In the genomic region with DNA sequence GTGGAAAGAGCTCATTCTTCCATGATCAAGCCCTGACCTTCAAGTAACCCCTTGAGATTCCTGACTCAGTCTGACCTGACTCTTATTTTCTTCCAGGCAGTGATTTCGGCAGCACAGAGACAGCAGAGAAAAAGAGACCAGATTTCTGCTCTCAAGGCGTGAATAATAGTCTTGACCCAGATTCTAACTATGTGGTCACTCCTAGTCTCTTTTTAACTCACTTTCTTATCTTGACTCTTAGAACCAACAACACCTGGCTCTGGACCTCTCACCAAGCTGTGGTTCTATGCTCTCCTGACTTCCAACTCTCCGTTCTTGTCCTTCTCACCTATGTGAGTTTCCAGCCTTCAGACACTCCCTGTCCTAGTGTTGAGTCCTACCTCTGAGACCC, we compare ENCODE assay signal across 17 cellular contexts. TPM values are rescaled to one million over a fixed set of nuclear protein-coding genes. Genes with fewer than 3 reads are reported as not detected.
DNase-seq lines count a peak whose midpoint lies in the region; ATAC-seq, FAIRE-seq and TF ChIP-seq lines count a peak whose summit lies in the region.
"Had no signal": no experiment of that assay in that cellular context is flagged by ENCODE, and none has a peak within 500 bp of the region (broad histone marks: within the 10 kb centered on the region; RNA-seq: fewer than 3 reads in every experiment).

No MANE protein-coding gene starts in this region.

- H3K36me3 Mint-ChIP-seq in naive B cell (no peaks in the 10 kb centered on the region), Calu3 (ENCODE audit: insufficient read depth, unreplicated experiment) (no peaks in the 10 kb centered on the region)

- no peak overlapping the region for H3K9ac ChIP-seq in adipocyte (ENCODE audit: low read length)

- in situ Hi-C loops in gastrocnemius medialis (cut with MboI; ENCODE audit: low sequenced_read_pairs in 4 of 4): no loop called here

- H3K36me3 ChIP-seq in adipocyte (ENCODE audit: control insufficient read depth, insufficient read depth, low read length, severe bottlenecking) (no peaks in the 10 kb centered on the region), gastrocnemius medialis (no peaks in the 10 kb centered on the region)
- H3K36me3 ChIP-seq: right atrium auricular region had no signal

- ATAC-seq in HG02610 (IDR thresholded peaks at IDR 0.05; ENCODE audit: unreplicated experiment) (peak; percentile 28), naive B cell (ENCODE audit: low read depth in 2 of 2) (no peak), GM21360 (IDR thresholded peaks at IDR 0.05; ENCODE audit: unreplicated experiment) (no peak), gastrocnemius medialis (no peak)

- TF ChIP-seq CTCF in Calu3 (IDR thresholded peaks at IDR 0.05; ENCODE audit: unreplicated experiment): no peak
- no peak for TF ChIP-seq CTCF in GM20000 (IDR thresholded peaks at IDR 0.05; ENCODE audit: extremely low read depth, missing control alignments)
- TF ChIP-seq CTCF in gastrocnemius medialis (IDR thresholded peaks at IDR 0.05 in 4 of 5, conservative IDR thresholded peaks at IDR 0.05 in 1 of 5): no peak

- H3K27ac Mint-ChIP-seq in naive B cell (peak overlapping the region in 3 of 6 donors; percentile 17 to 85 (median 56)), Calu3 (ENCODE audit: unreplicated experiment) (no peak overlapping the region)
- H3K27ac Mint-ChIP-seq: CD4-positive, alpha-beta T cell had no signal

- H3K9me3 ChIP-seq in adipocyte (ENCODE audit: control insufficient read depth, low read length): peaks cover 5% of the 10 kb centered on the region
- no peaks in the 10 kb centered on the region for H3K9me3 ChIP-seq in gastrocnemius medialis

- H3K4me3 Mint-ChIP-seq in naive B cell (peak overlapping the region in 5 of 8 donors; percentile 11 to 80 (median 25)), Calu3 (ENCODE audit: low read depth, unreplicated experiment) (no peak overlapping the region)
- H3K4me3 Mint-ChIP-seq: CD4-positive, alpha-beta T cell had no signal

- H3K27ac ChIP-seq in gastrocnemius medialis: no peak overlapping the region
- H3K27ac ChIP-seq: right atrium auricular region, SK-N-MC had no signal

- peaks cover 0 to 13% (median 5%) of the 10 kb centered on the region in 7 donors for H3K9me3 Mint-ChIP-seq in naive B cell
- peaks cover 8% of the 10 kb centered on the region for H3K9me3 Mint-ChIP-seq in Calu3 (ENCODE audit: low read depth, unreplicated experiment)
- H3K9me3 Mint-ChIP-seq: CD4-positive, alpha-beta T cell had no signal

- no peaks in the 10 kb centered on the region for H3K27me3 ChIP-seq in adipocyte (replicated peaks; ENCODE audit: control insufficient read depth, insufficient read depth, low read length)
- H3K27me3 ChIP-seq in gastrocnemius medialis: no peaks in the 10 kb centered on the region
- H3K27me3 ChIP-seq: right atrium auricular region had no signal

- DNase-seq in GM12891 (ENCODE audit: insufficient read length, low spot score) (no peak), adipocyte (ENCODE audit: low read depth) (peak; percentile 6), naive B cell (no peak), Calu3 (no peak), GM20000 (ENCODE audit: low spot score) (no peak), gastrocnemius medialis (no peak)
- DNase-seq: activated CD4-positive, alpha-beta T cell treated with anti-CD3 and anti-CD28 coated beads for 4 hours; activated naive CD4-positive, alpha-beta T cell; CD4-positive, alpha-beta T cell; erythroblast; NCI-H1436 treated with DMSO at 0.1 percent for 48 hours; NCI-H748 treated with DMSO at 0.1 percent for 48 hours had no signal

- intact Hi-C loops in Calu3 (cut with micrococcal nuclease; ENCODE audit: unreplicated experiment): no loop called here
- intact Hi-C loops in gastrocnemius medialis (cut with DNase I; ENCODE audit: low total_unique reads): no loop called here

- peak overlapping the region; percentile 40 for H3K4me3 ChIP-seq in adipocyte (ENCODE audit: low read length)
- no peak overlapping the region for H3K4me3 ChIP-seq in gastrocnemius medialis
- H3K4me3 ChIP-seq: right atrium auricular region, SK-N-MC had no signal

- H3K4me1 ChIP-seq in adipocyte (ENCODE audit: control insufficient read depth, insufficient read depth, low read length): peaks cover 11% of the 10 kb centered on the region
- H3K4me1 ChIP-seq in gastrocnemius medialis: no peaks in the 10 kb centered on the region
- H3K4me1 ChIP-seq: right atrium auricular region had no signal

- peaks cover 57 to 67% (median 59%) of the 10 kb centered on the region in 3 donors for H3K4me1 Mint-ChIP-seq in naive B cell
- no peaks in the 10 kb centered on the region for H3K4me1 Mint-ChIP-seq in Calu3 (ENCODE audit: low read depth, unreplicated experiment)

- TF ChIP-seq POLR2A in GM12891 (IDR thresholded peaks at IDR 0.05; ENCODE audit: low read depth, low read length) (no peak), gastrocnemius medialis (IDR thresholded peaks at IDR 0.05) (no peak)

- peak; percentile 35 for FAIRE-seq in GM12891 (lab: Jason Lieb, UNC)
- FAIRE-seq: HTR-8/SVneo had no signal

- CTCF ChIA-PET in Calu3 (lab: Charles Lee): interaction anchor here (0.5 kb wide), 1 partner anchor 782 kb away, joined by 5 read pairs; no protein-coding TSS in a partner anchor

- BruUV-seq in Calu3 (replicated peaks; lab: Mats Ljungman, UMichigan): no TSS peak

- H3K27me3 Mint-ChIP-seq in naive B cell (no peaks in the 10 kb centered on the region), Calu3 (ENCODE audit: unreplicated experiment) (peaks cover 49% of the 10 kb centered on the region)
- H3K27me3 Mint-ChIP-seq: CD4-positive, alpha-beta T cell had no signal

TF ChIP-seq in GM12891, 5 proteins besides CTCF, POLR2A, EP300 and RAD21:
- TF ChIP-seq POLR2AphosphoS5 (IDR thresholded peaks at IDR 0.05; ENCODE audit: low read depth, low read length): no peak
- TF ChIP-seq POU2F2 (IDR thresholded peaks at IDR 0.05; ENCODE audit: low read depth, low read length): no peak
- no peak for TF ChIP-seq TAF1 (IDR thresholded peaks at IDR 0.05; ENCODE audit: low read depth, low read length)
- no peak for TF ChIP-seq PAX5 (IDR thresholded peaks at IDR 0.05; ENCODE audit: insufficient read depth, low read length, severe bottlenecking)
- TF ChIP-seq SPI1 (IDR thresholded peaks at IDR 0.05; ENCODE audit: low read depth, low read length): no peak

RNA-seq across cellular contexts. Expression of a gene that starts 36.9 kb away (rescaled TPM):
- polyA plus RNA-seq in GM12891 (2012; ENCODE audit: low read depth, missing spikeins): 0.64 TPM
- 10 to 100 TPM in 1 of 6 donors, 1 to 10 TPM in 5; 5.8 to 10.1 (median 8.9) TPM for polyA plus RNA-seq in naive B cell (ENCODE audit: low read depth in 6 of 6)
- 2.7 and 4.9 TPM in 2 replicates for total RNA-seq in Calu3 (2022)
- total RNA-seq in gastrocnemius medialis: 100 to 1,000 TPM in 1 of 4 donors, 10 to 100 TPM in 3; 59.0 to 108 (median 66.9) TPM

Comparison
In these comparisons a context has a peak if more than half of its experiments do, and no peak if none do; other contexts are left out.
1. RNA of a gene that starts 36.9 kb away (total RNA-seq): 59.0 to 108 TPM in gastrocnemius medialis; 2.7 to 4.9 TPM in Calu3; every median in the first group is over 10 times any median in the second.